Comparison of ENCODE assay signal across 9 cellular contexts in the genomic region with DNA sequence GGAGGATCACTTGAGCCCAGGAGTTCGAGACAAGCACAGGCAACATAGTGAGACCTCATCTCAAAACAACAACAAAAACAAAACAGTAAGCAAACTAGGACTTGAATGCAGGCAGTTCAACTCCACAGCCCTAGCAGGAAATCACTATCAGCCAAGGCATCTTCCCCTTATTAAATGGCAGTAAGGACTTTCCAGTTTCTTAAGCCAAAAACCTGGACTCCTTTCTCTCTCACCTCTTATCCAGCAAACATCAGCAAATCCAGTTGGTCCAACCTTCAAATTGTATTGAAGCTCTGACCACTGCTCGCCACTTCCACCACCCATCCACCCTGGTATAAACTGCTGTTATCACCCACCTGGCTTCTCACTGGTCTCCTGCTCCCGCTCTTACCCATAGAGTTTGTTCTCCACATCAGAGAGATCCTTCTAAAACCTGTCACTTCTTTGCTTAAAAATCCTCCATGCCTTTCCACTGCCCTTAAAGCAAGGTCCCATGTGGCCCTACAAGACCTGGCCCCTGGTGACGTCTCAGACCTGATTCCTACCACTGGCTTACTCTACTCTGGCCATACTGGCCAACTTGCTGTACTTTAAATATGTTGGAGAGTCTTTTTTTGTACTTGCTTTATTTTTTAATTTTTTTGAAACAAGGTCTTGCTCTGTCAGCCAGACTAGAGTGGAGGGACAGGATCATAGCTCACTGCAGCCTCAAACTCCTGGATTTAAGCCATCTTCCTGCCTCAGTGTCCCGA. TPM values are rescaled to one million over a fixed set of nuclear protein-coding genes. Genes with fewer than 3 reads are reported as not detected.
DNase-seq lines count a peak whose midpoint lies in the region; ATAC-seq and TF ChIP-seq lines count a peak whose summit lies in the region.
"Had no signal": no experiment of that assay in that cellular context is flagged by ENCODE, and none has a peak within 500 bp of the region (broad histone marks: within the 10 kb centered on the region; RNA-seq: fewer than 3 reads in every experiment).

No MANE protein-coding gene starts in this region.

- no peak overlapping the region for H3K4me3 Mint-ChIP-seq in mesothelial cell of epicardium

- no peaks in the 10 kb centered on the region for H3K9me3 ChIP-seq in left ventricle myocardium inferior (replicated peaks)
- H3K9me3 ChIP-seq in right cardiac atrium (ENCODE audit: control insufficient read depth, low read length): no peaks in the 10 kb centered on the region
- H3K9me3 ChIP-seq in upper lobe of right lung: no peaks in the 10 kb centered on the region
- H3K9me3 ChIP-seq: gastroesophageal sphincter had no signal

- H3K4me3 ChIP-seq in left ventricle myocardium inferior (no peak overlapping the region), right cardiac atrium (ENCODE audit: low read length) (no peak overlapping the region), upper lobe of right lung (no peak overlapping the region)
- H3K4me3 ChIP-seq: gastroesophageal sphincter had no signal

- H3K27me3 Mint-ChIP-seq in mesothelial cell of epicardium (ENCODE audit: low read depth): no peaks in the 10 kb centered on the region

- no peak for TF ChIP-seq CTCF in left ventricle myocardium inferior (IDR thresholded peaks at IDR 0.05; ENCODE audit: borderline replicate concordance)
- no peak for TF ChIP-seq CTCF in mesothelial cell of epicardium (IDR thresholded peaks at IDR 0.05; ENCODE audit: unreplicated experiment)
- no peak for TF ChIP-seq CTCF in upper lobe of right lung (IDR thresholded peaks at IDR 0.05)

- peak overlapping the region; percentile 63 for H3K27ac Mint-ChIP-seq in mesothelial cell of epicardium

- 88% methylated on average over 5 of the region's 5 CpGs for WGBS in right cardiac atrium

- DNase-seq in left ventricle myocardium inferior (no peak), right cardiac atrium (no peak), mesothelial cell of epicardium (ENCODE audit: low spot score in 2 of 2, unreplicated experiment in 2 of 2) (no peak), upper lobe of right lung (no peak), AG20443 (ENCODE audit: low spot score) (no peak), NCI-H774 (lab: John Stamatoyannopoulos, UW) (no peak)
- DNase-seq in stimulated activated CD4-positive, alpha-beta T cell treated with anti-CD3 and anti-CD28 coated beads, Interleukin-2, amount 100 ng/mL, for 48 hours: no peak

- H3K36me3 Mint-ChIP-seq in mesothelial cell of epicardium: peaks cover 10% of the 10 kb centered on the region

- peaks cover 100% of the 10 kb centered on the region for H3K4me1 ChIP-seq in left ventricle myocardium inferior
- H3K4me1 ChIP-seq in right cardiac atrium (ENCODE audit: control insufficient read depth, insufficient read depth, low read length): peaks cover 26% of the 10 kb centered on the region
- peaks cover 67% of the 10 kb centered on the region for H3K4me1 ChIP-seq in upper lobe of right lung

- no peaks in the 10 kb centered on the region for H3K9me3 Mint-ChIP-seq in mesothelial cell of epicardium

- H3K4me1 Mint-ChIP-seq in mesothelial cell of epicardium: peaks cover 26% of the 10 kb centered on the region

- ATAC-seq in right cardiac atrium (no peak), upper lobe of right lung (no peak)
- ATAC-seq: gastroesophageal sphincter had no signal

- H3K27me3 ChIP-seq in left ventricle myocardium inferior (ENCODE audit: low read depth) (no peaks in the 10 kb centered on the region), right cardiac atrium (ENCODE audit: control insufficient read depth, insufficient read depth) (no peaks in the 10 kb centered on the region), upper lobe of right lung (no peaks in the 10 kb centered on the region)
- H3K27me3 ChIP-seq: gastroesophageal sphincter had no signal

- intact Hi-C loops in left ventricle myocardium inferior (cut with micrococcal nuclease) (no loop called here), right cardiac atrium (cut with DNase I) (no loop called here), upper lobe of right lung (cut with DNase I) (no loop called here)

- H3K27ac ChIP-seq in left ventricle myocardium inferior (replicated peaks) (peak overlapping the region; percentile 84), right cardiac atrium (ENCODE audit: low read length) (no peak overlapping the region), angular gyrus (ENCODE audit: low read depth, low read length) (peak overlapping the region; percentile 34), upper lobe of right lung (peak overlapping the region; percentile 63)

- peaks cover 17% of the 10 kb centered on the region for H3K36me3 ChIP-seq in left ventricle myocardium inferior
- peaks cover 28% of the 10 kb centered on the region for H3K36me3 ChIP-seq in upper lobe of right lung

RNA-seq across cellular contexts. Expression of a gene that starts 27.6 kb away (rescaled TPM):
- total RNA-seq in left ventricle myocardium inferior (53.2 TPM), right cardiac atrium (10 to 100 TPM; 39.9 to 56.9 (median 46.1) TPM), mesothelial cell of epicardium (63.2 to 66.6 TPM (median 64.8 TPM) in 3 replicates), upper lobe of right lung (174 TPM)
- polyA plus RNA-seq in right cardiac atrium: 46.0 TPM

RNA-seq across cellular contexts. Expression of a gene that starts 44.1 kb away (rescaled TPM):
- 0.71 TPM for total RNA-seq in left ventricle myocardium inferior
- total RNA-seq in right cardiac atrium: 1 to 10 TPM in 2 of 4 donors, under 1 TPM in 2; 0.67 to 2.5 (median 1.5) TPM
- polyA plus RNA-seq in right cardiac atrium: 0.41 TPM
- total RNA-seq in mesothelial cell of epicardium: 36.6 to 39.0 TPM (median 37.5 TPM) in 3 replicates
- 1.6 TPM for total RNA-seq in upper lobe of right lung

RNA-seq across cellular contexts. Expression of a gene that starts 57.3 kb away (rescaled TPM):
- total RNA-seq in left ventricle myocardium inferior (7.6 TPM), right cardiac atrium (10 to 100 TPM in 1 of 4 donors, 1 to 10 TPM in 3; 3.1 to 13.2 (median 9.0) TPM), mesothelial cell of epicardium (0.34 TPM in 1 of 3 replicates, not detected in the others), upper lobe of right lung (19.1 TPM)
- polyA plus RNA-seq in right cardiac atrium: 29.5 TPM

Comparison
In these comparisons a context has a peak if more than half of its experiments do, and no peak if none do; other contexts are left out.
1. RNA of a gene that starts 44.1 kb away (total RNA-seq): 36.6 to 39.0 TPM in mesothelial cell of epicardium; 0.67 to 2.5 TPM in right cardiac atrium, 1.6 TPM in upper lobe of right lung (single experiment) and 0.71 TPM in left ventricle myocardium inferior (single experiment); every median in the first group is over 10 times any median in the second.